Comparison of ENCODE assay signal across 21 cellular contexts in the genomic region with DNA sequence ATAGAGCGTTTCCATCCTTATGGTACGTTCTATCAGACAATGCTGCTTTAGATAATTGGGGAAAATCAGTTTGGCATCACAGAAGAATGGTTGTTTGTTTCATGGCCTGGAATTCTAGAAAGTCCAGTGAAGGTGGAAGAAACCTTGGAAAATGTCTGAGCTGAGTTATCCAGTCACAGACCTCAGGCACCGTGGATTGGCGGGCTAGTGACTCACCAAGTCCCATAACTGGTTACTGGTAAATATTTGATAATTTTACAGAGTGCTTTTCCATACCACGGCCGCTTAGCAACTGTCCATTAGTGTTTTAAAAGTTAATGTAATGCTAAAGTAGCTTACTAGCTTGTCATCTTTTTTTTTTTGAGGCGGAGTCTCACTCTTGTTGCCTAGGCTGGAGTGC.
"Had no signal": no experiment of that assay in that cellular context is flagged by ENCODE, and none has a peak within 500 bp of the region (broad histone marks: within the 10 kb centered on the region; RNA-seq: fewer than 3 reads in every experiment).

No MANE protein-coding gene starts in this region.

- DNase-seq: dermis blood vessel endothelial cell; effector memory CD4-positive, alpha-beta T cell; erythroblast; esophagus squamous epithelium; head of caudate nucleus; left colon; left ventricle myocardium inferior; lower lobe of right lung; naive thymus-derived CD8-positive, alpha-beta T cell; nephron progenitor cell; nucleus accumbens; right cardiac atrium; sigmoid colon; stimulated activated CD4-positive, alpha-beta T cell treated with anti-CD3 and anti-CD28 coated beads, Interleukin-2, amount 100 ng/mL, for 24 hours; stimulated activated CD4-positive, alpha-beta T cell treated with anti-CD3 and anti-CD28 coated beads, Interleukin-4, amount 100 ng/mL, for 24 hours; stimulated activated naive CD4-positive, alpha-beta T cell treated with Interleukin-2 at 50 U/mL for 16 hours; stomach; thyroid gland had no signal

- ATAC-seq: left colon; lower lobe of right lung; naive thymus-derived CD8-positive, alpha-beta T cell; right cardiac atrium; stimulated activated effector memory CD8-positive, alpha-beta T cell treated with anti-CD3 and anti-CD28 coated beads, Interleukin-12 subunit alpha, Interleukin-12 subunit beta, amount 100 ng/mL, for 72 hours had no signal

- H3K36me3 ChIP-seq: esophagus squamous epithelium, left ventricle myocardium inferior, lower lobe of right lung, prostate gland, sigmoid colon, stomach, thyroid gland had no signal

- H3K4me3 ChIP-seq: coronary artery, esophagus squamous epithelium, left ventricle myocardium inferior, lower lobe of right lung, prostate gland, sigmoid colon, stomach, thyroid gland had no signal

- H3K9me3 ChIP-seq: esophagus squamous epithelium, left ventricle myocardium inferior, lower lobe of right lung, prostate gland, sigmoid colon, stomach, thyroid gland had no signal

- H3K27ac ChIP-seq: coronary artery, esophagus squamous epithelium, left ventricle myocardium inferior, lower lobe of right lung, prostate gland, sigmoid colon, stomach, thyroid gland had no signal

- H3K4me1 ChIP-seq: left ventricle myocardium inferior, lower lobe of right lung, prostate gland, sigmoid colon, stomach, thyroid gland had no signal

- H3K27me3 ChIP-seq: esophagus squamous epithelium, sigmoid colon, stomach, thyroid gland had no signal
